Comparison of ENCODE assay signal across 8 cellular contexts in genomic region chr5:1511651-1512540, GRCh38. TPM values are rescaled to one million over a fixed set of nuclear protein-coding genes. Genes with fewer than 3 reads are reported as not detected.
DNase-seq lines count a peak whose midpoint lies in the region; ATAC-seq and TF ChIP-seq lines count a peak whose summit lies in the region.

No MANE protein-coding gene starts in this region.

- intact Hi-C loops in PC-9 (cut with micrococcal nuclease; ENCODE audit: unreplicated experiment): loop anchor here (1.0 to 10.0 kb wide), 3 partner anchors 129 to 397 kb away; partner anchors contain the start of gene SLC12A7

- CTCF ChIA-PET in PC-9 (lab: Charles Lee): interaction anchor here (0.5 to 1.0 kb wide), 9 partner anchors 11 to 898 kb away, joined by 3 to 6 read pairs (median 4); no protein-coding TSS in a partner anchor

- peaks cover 82% of the 10 kb centered on the region for H3K79me2 ChIP-seq in PC-9 (ENCODE audit: low read depth)

- H3K9me2 ChIP-seq in PC-9 (ENCODE audit: insufficient read depth): no peaks in the 10 kb centered on the region

- H3K4me3 ChIP-seq in PC-9 (no peak overlapping the region), fibroblast of pulmonary artery (replicated peaks; ENCODE audit: low read depth, low read length) (no peak overlapping the region)

- H2AFZ ChIP-seq in PC-9: no peak overlapping the region

- H3K4me1 ChIP-seq in PC-9 (replicated peaks; ENCODE audit: insufficient read depth): peaks cover 51% of the 10 kb centered on the region

- no peaks in the 10 kb centered on the region for H3K27me3 ChIP-seq in PC-9 (ENCODE audit: insufficient read depth, low read depth)

- H3F3A ChIP-seq in PC-9 (ENCODE audit: insufficient read depth, low read depth): peaks cover 19% of the 10 kb centered on the region

- peak; percentile 66 for TF ChIP-seq CTCF in PC-9 (conservative IDR thresholded peaks at IDR 0.05)
- peak; percentile 42 for TF ChIP-seq CTCF in fibroblast of pulmonary artery (IDR thresholded peaks at IDR 0.05; ENCODE audit: low read length, missing control alignments)

- H3K4me2 ChIP-seq in PC-9: peak overlapping the region; percentile 8; the same call in 1 of the 2 replicates

- POLR2A ChIA-PET in PC-9 (lab: Charles Lee; ENCODE audit: unreplicated experiment): interaction anchor here (0.5 to 0.6 kb wide), 3 partner anchors 33 to 185 kb away, joined by 3 to 6 read pairs (median 3); no protein-coding TSS in a partner anchor

- H3K9me3 ChIP-seq in PC-9 (ENCODE audit: insufficient read depth, low read depth): no peaks in the 10 kb centered on the region

- ATAC-seq in HG02885 (IDR thresholded peaks at IDR 0.05; ENCODE audit: poor library complexity, unreplicated experiment): no peak

- H3K36me3 ChIP-seq in PC-9 (ENCODE audit: low read depth): peaks cover 6% of the 10 kb centered on the region

- DNase-seq in activated effector memory CD4-positive, alpha-beta T cell treated with anti-CD3 and anti-CD28 coated beads, Interleukin-2, amount 50 U/mL, for 16 hours: peak; percentile 59
- DNase-seq in activated effector memory CD4-positive, alpha-beta T cell treated with Interleukin-2 at 50 U/mL for 16 hours: no peak
- peak; percentile 75 to 81 for DNase-seq in PC-9
- DNase-seq in fibroblast of pulmonary artery (ENCODE audit: low read depth): peak; percentile 35
- peak; percentile 29 for DNase-seq in renal cortical epithelial cell (ENCODE audit: low read depth)
- no peak for DNase-seq in NCI-H2081 (lab: John Stamatoyannopoulos, UW)
- DNase-seq in middle frontal gyrus (ENCODE audit: extremely low spot score, low spot score): no peak

- no TSS peak for BruUV-seq in PC-9 (replicated peaks; lab: Mats Ljungman, UMichigan)

- peaks cover 71% of the 10 kb centered on the region for H4K20me1 ChIP-seq in PC-9 (ENCODE audit: insufficient read depth)

- no peak overlapping the region for H3K27ac ChIP-seq in PC-9

RNA-seq across cellular contexts. Expression of gene LPCAT1, which starts 11.9 kb away (rescaled TPM):
- total RNA-seq in PC-9 (2021) (90.6 and 96.1 TPM in 2 replicates), renal cortical epithelial cell (80.9 and 176 TPM in 2 replicates)

Comparison
In these comparisons a context has a peak if more than half of its experiments do, and no peak if none do; other contexts are left out.
1. DNase-seq: peak in activated effector memory CD4-positive, alpha-beta T cell treated with anti-CD3 and anti-CD28 coated beads, Interleukin-2, amount 50 U/mL, for 16 hours (single experiment), PC-9 (2 of 2), fibroblast of pulmonary artery (single experiment) and renal cortical epithelial cell (single experiment); none in activated effector memory CD4-positive, alpha-beta T cell treated with Interleukin-2 at 50 U/mL for 16 hours (single experiment), NCI-H2081 (0 of 2) and middle frontal gyrus (single experiment).